In genomic region chr3:153209596-153209995, GRCh38 we compare ENCODE assay signal across 11 cellular contexts. TPM values are rescaled to one million over a fixed set of nuclear protein-coding genes. Genes with fewer than 3 reads are reported as not detected.
DNase-seq lines count a peak whose midpoint lies in the region; TF ChIP-seq lines count a peak whose summit lies in the region.
"Had no signal": no experiment of that assay in that cellular context is flagged by ENCODE, and none has a peak within 500 bp of the region (broad histone marks: within the 10 kb centered on the region; RNA-seq: fewer than 3 reads in every experiment).

No MANE protein-coding gene starts in this region.

- in situ Hi-C loops in brain microvascular endothelial cell (cut with HindIII; ENCODE audit: low pct_ligation_motif_present, low sequenced_read_pairs): no loop called here
- in situ Hi-C loops in transverse colon (cut with MboI; ENCODE audit: low pct_ligation_motif_present in 1 of 4, low pct_unique_long_range_greater_than_20kb in 1 of 4, low sequenced_read_pairs in 3 of 4): no loop called here

- H3K9me3 ChIP-seq in transverse colon: no peaks in the 10 kb centered on the region

- no peaks in the 10 kb centered on the region for H3K27me3 ChIP-seq in brain microvascular endothelial cell (replicated peaks)
- H3K27me3 ChIP-seq in transverse colon: no peaks in the 10 kb centered on the region

- WGBS in transverse colon (ENCODE audit: low coverage in 1 of 2), 2 donors: 86% methylated on average over 8 of the region's 8 CpGs; no CpG with 5 or more reads in 1 of the 2 donors

- intact Hi-C loops in transverse colon (cut with DNase I; ENCODE audit: low total_unique reads): no loop called here

- no peak for TF ChIP-seq CTCF in brain microvascular endothelial cell (IDR thresholded peaks at IDR 0.05; ENCODE audit: low read depth, low read length, missing control alignments)
- no peak for TF ChIP-seq CTCF in transverse colon (IDR thresholded peaks at IDR 0.05)

- no peaks in the 10 kb centered on the region for H3K36me3 ChIP-seq in brain microvascular endothelial cell (replicated peaks)
- H3K36me3 ChIP-seq in transverse colon: no peaks in the 10 kb centered on the region

- TF ChIP-seq POLR2A in transverse colon (IDR thresholded peaks at IDR 0.05) (no peak), erythroblast (IDR thresholded peaks at IDR 0.05; ENCODE audit: low read length) (no peak)

- H3K27ac ChIP-seq in brain microvascular endothelial cell (peak overlapping the region; percentile 35), transverse colon (no peak overlapping the region)

- H3K4me3 ChIP-seq in brain microvascular endothelial cell (ENCODE audit: low read depth, low read length): no peak overlapping the region
- H3K4me3 ChIP-seq in transverse colon: no peak overlapping the region
- H3K4me3 ChIP-seq: skin epidermis had no signal

- no peaks in the 10 kb centered on the region for H3K4me1 ChIP-seq in transverse colon

- no peak for TF ChIP-seq EP300 in transverse colon (IDR thresholded peaks at IDR 0.05; ENCODE audit: low read depth)

- DNase-seq in CD1c-positive myeloid dendritic cell (ENCODE audit: extremely low spot score) (peak; percentile 56), LoVo (ENCODE audit: low spot score) (peak; percentile 60), brain microvascular endothelial cell (peak; percentile 51), islet precursor cell (peak; percentile 94), transverse colon (no peak), erythroblast (lab: John Stamatoyannopoulos, UW) (no peak), inferior parietal cortex (ENCODE audit: extremely low spot score) (no peak), NCI-H345 (lab: John Stamatoyannopoulos, UW) (no peak)
- DNase-seq: DMS53, NCI-H1694 had no signal

RNA-seq across cellular contexts. Expression of gene RAP2B, which starts 47.6 kb away (rescaled TPM):
- 10 to 100 TPM in 3 of 4 donors, 1 to 10 TPM in 1; 9.8 to 22.8 (median 11.2) TPM for total RNA-seq in transverse colon

Comparison
In these comparisons a context has a peak if more than half of its experiments do, and no peak if none do; other contexts are left out.
1. DNase-seq: peak in CD1c-positive myeloid dendritic cell (single experiment), LoVo (single experiment), brain microvascular endothelial cell (single experiment) and islet precursor cell (single experiment); none in transverse colon (single experiment), erythroblast (0 of 2), inferior parietal cortex (single experiment) and NCI-H345 (single experiment).